ENCODE assay signal across 30 cellular contexts in the genomic region with DNA sequence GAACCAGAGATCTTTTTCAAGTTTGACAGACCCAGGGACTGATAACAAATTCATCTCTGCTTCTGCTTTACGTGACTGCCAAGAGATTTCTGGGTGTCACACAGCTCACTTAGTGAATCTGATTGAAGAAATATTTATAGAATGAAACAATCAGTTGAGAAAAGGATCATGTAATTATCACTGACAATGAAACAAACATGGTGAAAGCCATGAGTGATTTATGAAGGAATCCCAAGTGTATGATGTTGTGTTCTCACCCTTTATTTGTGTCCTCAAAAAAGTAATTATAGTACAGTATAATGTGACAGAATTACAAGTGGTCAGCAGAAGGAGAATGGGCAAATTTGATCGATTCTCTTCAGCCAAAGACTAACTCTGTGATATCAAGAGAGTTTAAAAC.
"Had no signal": no experiment of that assay in that cellular context is flagged by ENCODE, and none has a peak within 500 bp of the region (broad histone marks: within the 10 kb centered on the region; RNA-seq: fewer than 3 reads in every experiment).

No MANE protein-coding gene starts in this region.

- H3K36me3 ChIP-seq: SJCRH30 had no signal

- H3K27ac ChIP-seq: KMS-11, PC-9, RWPE1, SJCRH30, SK-N-MC had no signal

- H3K4me3 ChIP-seq: PC-9, SJCRH30, SK-N-MC had no signal

- ATAC-seq: Panc1, Right ventricle myocardium inferior, SK-N-SH treated with all-trans-retinoic acid at 6 μM for 48 hours, T-cell, T-helper 17 cell had no signal

- DNase-seq: Karpas-422, MM.1S, MV-4-11, NCI-H1092, NCI-H1436 treated with DMSO at 0.1 percent for 48 hours, NCI-H1694 treated with DMSO at 0.1 percent for 48 hours, NCI-H187 treated with DMSO at 0.1 percent for 48 hours, NCI-H2029 treated with DMSO at 0.1 percent for 48 hours, NCI-H2081 treated with DMSO at 0.1 percent for 48 hours, NCI-H2107, NCI-H2171, NCI-H226, NCI-H446 treated with DMSO at 0.1 percent for 48 hours, NCI-H510A, NCI-H526, NCI-H69, NCI-H748 treated with DMSO at 0.1 percent for 48 hours, NCI-H82, PC-9, SHP77, SIG-M5, SJCRH30, T-cell, T-helper 17 cell had no signal

- H3K9me3 ChIP-seq: SJCRH30 had no signal

- H3K4me1 ChIP-seq: SJCRH30 had no signal
